1 cellular context compared by ENCODE assay signal in the genomic region with DNA sequence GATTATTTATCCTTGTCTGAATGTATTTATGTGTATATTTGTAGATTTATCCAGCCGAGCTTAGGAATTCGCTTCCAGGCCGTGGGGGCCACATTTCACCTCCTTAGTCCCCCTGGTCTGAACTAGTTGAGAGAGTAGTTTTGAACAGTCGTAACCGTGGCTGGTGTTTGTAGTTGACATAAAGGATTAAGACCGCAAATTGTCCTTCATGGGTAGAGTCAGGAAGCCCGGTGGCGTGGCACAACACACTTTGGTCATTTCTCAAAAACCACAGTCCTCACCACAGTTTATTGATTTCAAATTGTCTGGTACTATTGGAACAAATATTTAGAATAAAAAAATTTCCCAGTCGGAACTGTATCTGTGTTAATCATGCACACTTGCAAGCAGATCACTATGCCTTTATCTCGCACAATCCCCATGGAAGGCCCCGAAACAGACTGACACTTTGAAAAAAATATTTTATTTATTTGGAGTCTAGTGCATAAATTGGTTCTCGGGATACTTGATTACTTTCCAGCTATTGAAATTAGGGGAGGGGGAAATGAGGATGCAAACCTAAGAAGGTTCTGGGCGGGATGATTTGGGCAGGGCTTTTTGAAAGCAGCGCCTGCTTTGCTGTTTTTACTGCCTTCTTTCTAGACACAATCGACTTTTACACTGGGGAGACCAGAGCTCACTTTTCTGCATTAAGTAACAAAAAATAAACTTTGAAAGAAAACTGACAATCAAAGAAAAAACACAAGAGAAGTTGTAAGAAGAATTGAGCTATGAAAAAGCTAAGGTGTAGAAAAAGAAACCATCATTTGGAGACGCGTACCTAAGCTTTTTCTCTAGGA.
TF ChIP-seq lines count a peak whose summit lies in the region.

No MANE protein-coding gene starts in this region.

TF ChIP-seq in H1, 55 proteins besides CTCF, POLR2A, EP300 and RAD21:
- TF ChIP-seq TEAD4 (IDR thresholded peaks at IDR 0.05; ENCODE audit: low read depth, low read length) = no peak
- TF ChIP-seq CBX8 (IDR thresholded peaks at IDR 0.05; ENCODE audit: borderline replicate concordance, low read depth, low read length) = peak; percentile 96
- TF ChIP-seq SUZ12 (IDR thresholded peaks at IDR 0.05; ENCODE audit: low read length) = peak; percentile 11
- TF ChIP-seq RNF2 (IDR thresholded peaks at IDR 0.05; ENCODE audit: borderline replicate concordance, low read depth, low read length, missing control alignments, poor library complexity, severe bottlenecking) = peak; percentile 99
- no peak for TF ChIP-seq FOSL1 (IDR thresholded peaks at IDR 0.05; ENCODE audit: insufficient read depth, low read depth, low read length)
- TF ChIP-seq NANOG (IDR thresholded peaks at IDR 0.05; ENCODE audit: insufficient read depth, low read depth, low read length, poor library complexity, severe bottlenecking) = no peak
- no peak for TF ChIP-seq POLR2AphosphoS5 (IDR thresholded peaks at IDR 0.05; ENCODE audit: low read depth, low read length)
